25 cellular contexts compared by ENCODE assay signal in genomic region chr6:167879612-167880011, GRCh38. TPM values are rescaled to one million over a fixed set of nuclear protein-coding genes. Genes with fewer than 3 reads are reported as not detected.
DNase-seq lines count a peak whose midpoint lies in the region; ATAC-seq and TF ChIP-seq lines count a peak whose summit lies in the region.
"Had no signal": no experiment of that assay in that cellular context is flagged by ENCODE, and none has a peak within 500 bp of the region (broad histone marks: within the 10 kb centered on the region; RNA-seq: fewer than 3 reads in every experiment).

No MANE protein-coding gene starts in this region.

- H4K20me1 ChIP-seq in GM23338 (replicated peaks; ENCODE audit: insufficient read depth), result peaks cover 3% of the 10 kb centered on the region; the same call in 1 of the 2 replicates
- H4K20me1 ChIP-seq: BLaER1 had no signal

- H3K4me3 ChIP-seq in cardiac muscle cell (no peak overlapping the region), left ventricle myocardium inferior (no peak overlapping the region), GM23338 (no peak overlapping the region), HUES64 (ENCODE audit: low read length) (no peak overlapping the region)
- H3K4me3 ChIP-seq: A549, BLaER1, GM12878 had no signal

- no peak overlapping the region for H3K4me3 Mint-ChIP-seq in GM23338
- H3K4me3 Mint-ChIP-seq: CD14-positive monocyte; CD4-positive, alpha-beta memory T cell; CD4-positive, CD25-positive, alpha-beta regulatory T cell; CD8-positive, alpha-beta memory T cell had no signal

- H3F3A ChIP-seq in GM23338 (replicated peaks; ENCODE audit: low read depth), result no peaks in the 10 kb centered on the region

- H3K36me3 Mint-ChIP-seq in GM23338 (ENCODE audit: low read depth), result peaks cover 63% of the 10 kb centered on the region
- H3K36me3 Mint-ChIP-seq: CD14-positive monocyte had no signal

- H3K9me3 ChIP-seq in cardiac muscle cell (ENCODE audit: low read depth), result no peaks in the 10 kb centered on the region
- H3K9me3 ChIP-seq in left ventricle myocardium inferior (replicated peaks), result no peaks in the 10 kb centered on the region
- H3K9me3 ChIP-seq in HUES64 (ENCODE audit: insufficient read depth, low read depth, low read length), result no peaks in the 10 kb centered on the region
- H3K9me3 ChIP-seq: A549, BE2C had no signal

- H3K79me2 ChIP-seq in GM23338 (replicated peaks; ENCODE audit: insufficient read depth), result 0 out of 2 replicates have a peak, but pooled peaks cover 4% of the 10 kb centered on the region

- no CpG with 5 or more reads among the region's 1 CpG for WGBS in HUES64

- H3K27me3 Mint-ChIP-seq in GM23338 (ENCODE audit: insufficient read depth, low read depth, poor library complexity), result no peaks in the 10 kb centered on the region
- H3K27me3 Mint-ChIP-seq: CD4-positive, alpha-beta memory T cell; CD4-positive, CD25-positive, alpha-beta regulatory T cell had no signal

- no peaks in the 10 kb centered on the region for H3K9me3 Mint-ChIP-seq in GM23338
- H3K9me3 Mint-ChIP-seq: CD14-positive monocyte; CD4-positive, alpha-beta memory T cell; CD4-positive, CD25-positive, alpha-beta regulatory T cell; CD8-positive, alpha-beta memory T cell had no signal

- ATAC-seq in GM23338 (no peak), left lobe of liver (peak; percentile 46), HG02571 (IDR thresholded peaks at IDR 0.05; ENCODE audit: unreplicated experiment) (no peak)
- ATAC-seq: A549, GM12878 had no signal

- intact Hi-C loops in left ventricle myocardium inferior (cut with micrococcal nuclease), result no loop called here

- H3K4me2 ChIP-seq in GM23338, result no peak overlapping the region
- H3K4me2 ChIP-seq: A549, BLaER1 had no signal

- peaks cover 28% of the 10 kb centered on the region for H3K36me3 ChIP-seq in cardiac muscle cell
- peaks cover 62% of the 10 kb centered on the region for H3K36me3 ChIP-seq in left ventricle myocardium inferior
- H3K36me3 ChIP-seq in GM23338 (ENCODE audit: insufficient read depth), result peaks cover 13% of the 10 kb centered on the region; the same call in 1 of the 2 replicates
- H3K36me3 ChIP-seq in HUES64 (ENCODE audit: insufficient read depth, low read length), result peaks cover 95% of the 10 kb centered on the region

- H3K4me1 ChIP-seq in cardiac muscle cell (ENCODE audit: low read depth) (peaks cover 39% of the 10 kb centered on the region), left ventricle myocardium inferior (peaks cover 32% of the 10 kb centered on the region), GM23338 (ENCODE audit: insufficient read depth) (peaks cover 22% of the 10 kb centered on the region), HUES64 (ENCODE audit: insufficient read depth, low read length) (peaks cover 23% of the 10 kb centered on the region)
- H3K4me1 ChIP-seq: A549, BE2C had no signal

- no peak overlapping the region for H3K9ac ChIP-seq in HUES64 (ENCODE audit: low read depth, low read length)
- H3K9ac ChIP-seq: BLaER1 had no signal

- no peak overlapping the region for H3K27ac Mint-ChIP-seq in GM23338
- H3K27ac Mint-ChIP-seq: CD14-positive monocyte; CD4-positive, alpha-beta memory T cell; CD4-positive, CD25-positive, alpha-beta regulatory T cell; CD8-positive, alpha-beta memory T cell had no signal

- peak overlapping the region; percentile 31 for H3K27ac ChIP-seq in cardiac muscle cell
- H3K27ac ChIP-seq in left ventricle myocardium inferior (replicated peaks), result no peak overlapping the region
- H3K27ac ChIP-seq in GM23338 (ENCODE audit: low read depth), result peak overlapping the region; percentile 28
- peak overlapping the region; percentile 29; the same call in 1 of the 2 replicates for H3K27ac ChIP-seq in HUES64 (ENCODE audit: low read depth, low read length)
- H3K27ac ChIP-seq: 22Rv1, A549, BLaER1 had no signal

- H3K27me3 ChIP-seq in cardiac muscle cell (no peaks in the 10 kb centered on the region), left ventricle myocardium inferior (ENCODE audit: low read depth) (no peaks in the 10 kb centered on the region), GM23338 (ENCODE audit: insufficient read depth) (no peaks in the 10 kb centered on the region), HUES64 (ENCODE audit: insufficient read depth, low read length) (no peaks in the 10 kb centered on the region)
- H3K27me3 ChIP-seq: BE2C, BLaER1 had no signal

- H3K9me2 ChIP-seq in GM23338 (ENCODE audit: insufficient read depth), result no peaks in the 10 kb centered on the region

- DNase-seq in cardiac muscle cell (ENCODE audit: low read depth in 1 of 2, low spot score in 1 of 2) (no peak), left ventricle myocardium inferior (no peak), GM23338 (ENCODE audit: low spot score) (no peak), left lobe of liver (ENCODE audit: low spot score) (no peak)
- no peak for DNase-seq in effector CD8-positive, alpha-beta T cell (lab: John Stamatoyannopoulos, UW)
- DNase-seq: BE2C; C1 segment of cervical spinal cord; CD4-positive, alpha-beta memory T cell; CD4-positive, CD25-positive, alpha-beta regulatory T cell; CD8-positive, alpha-beta memory T cell; COR-L47; DMS 273 treated with DMSO at 0.1 percent for 48 hours; DMS153; DMS53; DMS79; DND-41; EL; GDM1 had no signal

- H2AFZ ChIP-seq in GM23338, result no peak overlapping the region

- TF ChIP-seq CTCF in cardiac muscle cell (IDR thresholded peaks at IDR 0.05; ENCODE audit: low read depth, low read length) (no peak), left ventricle myocardium inferior (IDR thresholded peaks at IDR 0.05; ENCODE audit: borderline replicate concordance) (no peak), GM23338 (conservative IDR thresholded peaks at IDR 0.05; ENCODE audit: low read depth in 2 of 2) (no peak)

- H3K4me1 Mint-ChIP-seq in GM23338, result peaks cover 34% of the 10 kb centered on the region
- H3K4me1 Mint-ChIP-seq: CD14-positive monocyte; CD4-positive, alpha-beta memory T cell; CD4-positive, CD25-positive, alpha-beta regulatory T cell; CD8-positive, alpha-beta memory T cell had no signal

TF ChIP-seq in GM23338, 12 proteins besides CTCF, POLR2A, EP300 and RAD21 (continues in another document):
- TF ChIP-seq CREB1 (CRISPR knock-in tag; IDR thresholded peaks at IDR 0.05; ENCODE audit: low read depth) (no peak), ETS1 (IDR thresholded peaks at IDR 0.05) (no peak), ZNF114 (CRISPR knock-in tag; IDR thresholded peaks at IDR 0.05) (no peak), ZNF331 (CRISPR knock-in tag; IDR thresholded peaks at IDR 0.05; ENCODE audit: low read depth) (no peak), EZH2 (IDR thresholded peaks at IDR 0.05; ENCODE audit: low read depth, unreplicated experiment) (no peak)

RNA-seq across cellular contexts. Expression of gene AFDN, which starts 52.9 kb away (rescaled TPM):
- total RNA-seq in cardiac muscle cell, result 113 and 299 TPM in 2 replicates
- 119 and 172 TPM in 2 replicates for polyA plus RNA-seq in cardiac muscle cell
- 54.9 TPM for total RNA-seq in left ventricle myocardium inferior
- 200 and 208 TPM in 2 replicates for total RNA-seq in GM23338 (2014; rRNA removed; shearing (Covaris generic))
- 66.9 and 78.4 TPM in 2 replicates for polyA plus RNA-seq in GM23338 (2016; fragmentation: Nextera tagmentation; extraction: Ambion mirVana)
- polyA plus RNA-seq in HUES64 (2013, experiment 1 of 2), result 82.8 TPM
- 90.8 TPM for polyA plus RNA-seq in HUES64 (2013, experiment 2 of 2)
- total RNA-seq in left lobe of liver, result 92.5 TPM
